In the genomic region with DNA sequence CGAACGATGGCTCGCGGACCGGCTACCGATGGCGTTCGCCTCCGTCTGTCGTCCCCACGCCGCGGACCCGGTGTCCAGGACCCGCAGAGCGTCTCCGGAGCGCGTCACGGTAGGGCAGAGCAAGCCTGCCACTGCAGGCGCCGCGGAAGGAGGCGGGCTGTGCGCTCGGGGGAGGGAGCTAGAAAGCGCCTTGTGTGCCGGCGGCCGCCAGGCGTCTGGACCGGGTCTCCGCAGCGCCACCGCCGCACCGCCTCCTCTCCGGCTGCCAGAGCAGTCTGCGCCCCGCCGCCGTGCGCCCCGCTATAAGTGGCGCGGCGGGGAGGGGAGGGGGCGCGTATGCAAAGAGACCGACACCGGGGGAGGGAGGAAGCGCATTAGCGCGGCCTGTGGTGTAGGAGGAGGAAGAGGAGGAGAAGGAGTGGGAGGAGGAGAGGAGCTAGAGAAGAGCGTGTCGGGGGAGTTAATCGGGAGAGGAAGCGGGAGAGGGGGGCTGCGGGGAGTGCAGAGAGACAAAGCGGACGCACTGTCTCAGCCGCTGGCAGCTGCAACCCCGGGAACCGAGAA, we compare ENCODE assay signal across 8 cellular contexts. TPM values are rescaled to one million over a fixed set of nuclear protein-coding genes. Genes with fewer than 3 reads are reported as not detected.
A peak's percentile ranks its signal among the peaks of the same experiment; 100 is the strongest.
DNase-seq lines count a peak whose midpoint lies in the region; ATAC-seq, FAIRE-seq and TF ChIP-seq lines count a peak whose summit lies in the region.

A gene with protein sequence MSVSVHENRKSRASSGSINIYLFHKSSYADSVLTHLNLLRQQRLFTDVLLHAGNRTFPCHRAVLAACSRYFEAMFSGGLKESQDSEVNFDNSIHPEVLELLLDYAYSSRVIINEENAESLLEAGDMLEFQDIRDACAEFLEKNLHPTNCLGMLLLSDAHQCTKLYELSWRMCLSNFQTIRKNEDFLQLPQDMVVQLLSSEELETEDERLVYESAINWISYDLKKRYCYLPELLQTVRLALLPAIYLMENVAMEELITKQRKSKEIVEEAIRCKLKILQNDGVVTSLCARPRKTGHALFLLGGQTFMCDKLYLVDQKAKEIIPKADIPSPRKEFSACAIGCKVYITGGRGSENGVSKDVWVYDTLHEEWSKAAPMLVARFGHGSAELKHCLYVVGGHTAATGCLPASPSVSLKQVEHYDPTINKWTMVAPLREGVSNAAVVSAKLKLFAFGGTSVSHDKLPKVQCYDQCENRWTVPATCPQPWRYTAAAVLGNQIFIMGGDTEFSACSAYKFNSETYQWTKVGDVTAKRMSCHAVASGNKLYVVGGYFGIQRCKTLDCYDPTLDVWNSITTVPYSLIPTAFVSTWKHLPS (minus strand): TSS at position 279 of the 564 bp plus-strand sequence. CDS start 4,243 bp downstream, outside the sequence.

- H3K27me3 ChIP-seq in bronchial epithelial cell (ENCODE audit: control insufficient read depth, insufficient read depth, low read length) (no peaks in the 10 kb centered on the region), small intestine (ENCODE audit: control insufficient read depth in 2 of 2, insufficient read depth in 2 of 2, low read length in 2 of 2) (no peaks in the 10 kb centered on the region)

- WGBS in small intestine, 3 donors = 0 to 1% (median 0%) methylated on average over 46 to 64 of the region's 64 CpGs

- H3K27ac ChIP-seq in 22Rv1 (peak within 1 kb of the TSS; percentile 86), VCaP (peak within 1 kb of the TSS; percentile 96), small intestine (ENCODE audit: low read depth in 1 of 2, low read length in 1 of 2) (peak within 1 kb of the TSS; percentile 91 to 96)

- peak; percentile 32 for ATAC-seq in GM18508 (IDR thresholded peaks at IDR 0.05; ENCODE audit: insufficient read depth, unreplicated experiment)
- ATAC-seq in HG02981 (IDR thresholded peaks at IDR 0.05; ENCODE audit: unreplicated experiment) = peak; percentile 60

- no peaks in the 10 kb centered on the region for H3K9me3 ChIP-seq in small intestine (ENCODE audit: control insufficient read depth, low read depth)

- DNase-seq in NCI-H2029 treated with DMSO at 0.1 percent for 48 hours (lab: John Stamatoyannopoulos, UW) = peak; percentile 82
- DNase-seq in bronchial epithelial cell (ENCODE audit: low read depth) = peak; percentile 66
- DNase-seq in iPS-NIHi7 (ENCODE audit: extremely low spot score) = peak; percentile 76
- peak; percentile 88 for DNase-seq in small intestine

- H3K4me3 ChIP-seq in bronchial epithelial cell (ENCODE audit: low read depth, low read length) (peak within 1 kb of the TSS; percentile 86), small intestine (ENCODE audit: low read depth in 1 of 2, low read length in 2 of 2) (peak within 1 kb of the TSS; percentile 68 to 74)

- TF ChIP-seq CTCF in 22Rv1 (IDR thresholded peaks at IDR 0.05) (peak; percentile 62), VCaP (conservative IDR thresholded peaks at IDR 0.05) (peak; percentile 68), bronchial epithelial cell (IDR thresholded peaks at IDR 0.05; ENCODE audit: insufficient read depth, low read length, severe bottlenecking) (peak; percentile 67)

- FAIRE-seq in bronchial epithelial cell (lab: Jason Lieb, UNC) (no peak), small intestine (lab: Jason Lieb, UNC) (no peak)

- H3K36me3 ChIP-seq in bronchial epithelial cell (ENCODE audit: control insufficient read depth, insufficient read depth, low read length) = peaks cover 6% of the 10 kb centered on the region
- H3K36me3 ChIP-seq in small intestine (ENCODE audit: control insufficient read depth in 2 of 2, insufficient read depth in 2 of 2, low read length in 2 of 2) = no peaks in the 10 kb centered on the region

- peaks cover 2 to 8% of the 10 kb centered on the region in 2 donors for H3K4me1 ChIP-seq in small intestine (ENCODE audit: control insufficient read depth in 2 of 2, insufficient read depth in 1 of 2, low read depth in 1 of 2, low read length in 1 of 2)

RNA-seq across cellular contexts. Expression of the gene that starts here (rescaled TPM):
- 3.5 and 3.9 TPM in 2 replicates for total RNA-seq in bronchial epithelial cell
- polyA plus RNA-seq in small intestine = 10 to 100 TPM in 2 of 3 donors, 1 to 10 TPM in 1; 6.8 to 20.0 (median 13.9) TPM

Comparison
In these comparisons a context has a peak if more than half of its experiments do, and no peak if none do; other contexts are left out.
1. Peak in every context shown above with its lines: DNase-seq, ATAC-seq, H3K4me3 ChIP-seq and H3K27ac ChIP-seq.